ENCODE assay signal across 11 cellular contexts in genomic region chr2:174985624-174986023, GRCh38. TPM values are rescaled to one million over a fixed set of nuclear protein-coding genes. Genes with fewer than 3 reads are reported as not detected.
A peak's percentile ranks its signal among the peaks of the same experiment; 100 is the strongest.
DNase-seq lines count a peak whose midpoint lies in the region; ATAC-seq, FAIRE-seq and TF ChIP-seq lines count a peak whose summit lies in the region.
"Had no signal": no experiment of that assay in that cellular context is flagged by ENCODE, and none has a peak within 500 bp of the region (broad histone marks: within the 10 kb centered on the region; RNA-seq: fewer than 3 reads in every experiment).

No MANE protein-coding gene starts in this region.

- no peaks in the 10 kb centered on the region for H3K36me3 ChIP-seq in esophagus muscularis mucosa
- no peaks in the 10 kb centered on the region for H3K36me3 ChIP-seq in prostate gland
- no peaks in the 10 kb centered on the region for H3K36me3 ChIP-seq in small intestine (ENCODE audit: control insufficient read depth in 2 of 2, insufficient read depth in 2 of 2, low read length in 2 of 2)
- H3K36me3 ChIP-seq: neutrophil had no signal

- FAIRE-seq in small intestine (lab: Jason Lieb, UNC), result no peak

- H3K27ac ChIP-seq in esophagus muscularis mucosa (replicated peaks in 1 of 4), result no peak overlapping the region
- H3K27ac ChIP-seq in prostate gland, result no peak overlapping the region
- H3K27ac ChIP-seq in small intestine (ENCODE audit: low read depth in 1 of 2, low read length in 1 of 2), result no peak overlapping the region
- H3K27ac ChIP-seq: neutrophil had no signal

- H3K4me3 ChIP-seq in esophagus muscularis mucosa, result peak overlapping the region in 1 of 4 donors; percentile 17
- H3K4me3 ChIP-seq in prostate gland, result no peak overlapping the region
- H3K4me3 ChIP-seq in small intestine (ENCODE audit: low read depth in 1 of 2, low read length in 2 of 2), result no peak overlapping the region

- TF ChIP-seq POLR2A in esophagus muscularis mucosa (IDR thresholded peaks at IDR 0.05; ENCODE audit: low read depth) (no peak), prostate gland (IDR thresholded peaks at IDR 0.05) (no peak)

- H3K4me1 ChIP-seq in esophagus muscularis mucosa (peaks cover 0 to 12% (median 5%) of the 10 kb centered on the region in 4 donors), prostate gland (replicated peaks) (no peaks in the 10 kb centered on the region), small intestine (ENCODE audit: control insufficient read depth in 2 of 2, insufficient read depth in 1 of 2, low read depth in 1 of 2, low read length in 1 of 2) (no peaks in the 10 kb centered on the region)

- TF ChIP-seq EP300 in esophagus muscularis mucosa (IDR thresholded peaks at IDR 0.05), result no peak

- WGBS in esophagus muscularis mucosa, result 49% methylated on average over 2 of the region's 2 CpGs
- WGBS in prostate gland, result 30% methylated on average over 2 of the region's 2 CpGs
- 68 to 82% (median 80%) methylated on average over 2 of the region's 2 CpGs for WGBS in small intestine, 3 donors

- H3K27me3 ChIP-seq in esophagus muscularis mucosa (no peaks in the 10 kb centered on the region), prostate gland (replicated peaks; ENCODE audit: insufficient read depth) (no peaks in the 10 kb centered on the region), small intestine (ENCODE audit: control insufficient read depth in 2 of 2, insufficient read depth in 2 of 2, low read length in 2 of 2) (no peaks in the 10 kb centered on the region)

- intact Hi-C loops in esophagus muscularis mucosa (cut with DNase I) (no loop called here), prostate gland (cut with DNase I) (loop anchor here (1.0 kb wide), 1 partner anchor 214 kb away; no protein-coding TSS in a partner anchor)

- DNase-seq in GM10266 (ENCODE audit: extremely low spot score) (no peak), OCI-M1 (lab: John Stamatoyannopoulos, UW) (peak; percentile 19), esophagus muscularis mucosa (ENCODE audit: extremely low spot score) (no peak), prostate gland (ENCODE audit: low spot score) (no peak), small intestine (no peak)
- DNase-seq: activated effector memory CD4-positive, alpha-beta T cell treated with anti-CD3 and anti-CD28 coated beads, Interleukin-2, amount 50 U/mL, for 16 hours; NCI-H524 treated with DMSO at 0.1 percent for 48 hours had no signal

- ATAC-seq in GM19397 (IDR thresholded peaks at IDR 0.05; ENCODE audit: unreplicated experiment) (no peak), HG03457 (IDR thresholded peaks at IDR 0.05; ENCODE audit: unreplicated experiment) (no peak), HG03135 (IDR thresholded peaks at IDR 0.05; ENCODE audit: unreplicated experiment) (no peak)

- no peaks in the 10 kb centered on the region for H3K9me3 ChIP-seq in esophagus muscularis mucosa
- H3K9me3 ChIP-seq in prostate gland, result no peaks in the 10 kb centered on the region
- no peaks in the 10 kb centered on the region for H3K9me3 ChIP-seq in small intestine (ENCODE audit: control insufficient read depth, low read depth)
- H3K9me3 ChIP-seq: neutrophil had no signal

- TF ChIP-seq CTCF in GM10266 (IDR thresholded peaks at IDR 0.05; ENCODE audit: control insufficient read depth, insufficient read depth, low read depth, missing control alignments) (peak; percentile 8), esophagus muscularis mucosa (IDR thresholded peaks at IDR 0.05) (peak; percentile 50 to 56 (median 56)), prostate gland (IDR thresholded peaks at IDR 0.05) (peak in 3 of 4 experiments; percentile 45 to 61 (median 52))

RNA-seq across cellular contexts. Expression of gene CHN1, which starts 19.6 kb away (rescaled TPM):
- 10 to 100 TPM; 23.2 to 32.3 (median 29.8) TPM for total RNA-seq in esophagus muscularis mucosa
- 10 to 100 TPM in 1 of 2 donors, 1 to 10 TPM in 1; 7.8 to 20.1 TPM for total RNA-seq in prostate gland
- polyA plus RNA-seq in small intestine, result 1 to 10 TPM; 2.0 to 7.8 (median 7.5) TPM
